13 cellular contexts compared by ENCODE assay signal in genomic region chr11:102920118-102920684, GRCh38. TPM values are rescaled to one million over a fixed set of nuclear protein-coding genes. Genes with fewer than 3 reads are reported as not detected.
DNase-seq lines count a peak whose midpoint lies in the region; ATAC-seq and TF ChIP-seq lines count a peak whose summit lies in the region.
"Had no signal": no experiment of that assay in that cellular context is flagged by ENCODE, and none has a peak within 500 bp of the region (broad histone marks: within the 10 kb centered on the region; RNA-seq: fewer than 3 reads in every experiment).

No MANE protein-coding gene starts in this region.

- H3K9me3 ChIP-seq in right atrium auricular region = no peaks in the 10 kb centered on the region
- H3K9me3 ChIP-seq in upper lobe of left lung = no peaks in the 10 kb centered on the region
- H3K9me3 ChIP-seq: prostate gland had no signal

- no peak overlapping the region for H3K4me3 ChIP-seq in right atrium auricular region
- H3K4me3 ChIP-seq in NB4 (ENCODE audit: low read depth, low read length) = no peak overlapping the region
- no peak overlapping the region for H3K4me3 ChIP-seq in upper lobe of left lung
- H3K4me3 ChIP-seq: prostate gland had no signal

- H3K36me3 ChIP-seq in right atrium auricular region (no peaks in the 10 kb centered on the region), upper lobe of left lung (no peaks in the 10 kb centered on the region)
- H3K36me3 ChIP-seq: prostate gland had no signal

- DNase-seq in Right ventricle myocardium superior = no peak
- DNase-seq in right atrium auricular region (ENCODE audit: low spot score) = no peak
- peak; percentile 38 for DNase-seq in NB4 (ENCODE audit: low read depth)
- no peak for DNase-seq in upper lobe of left lung
- no peak for DNase-seq in AG08395 (ENCODE audit: low spot score)
- DNase-seq in AG20443 (ENCODE audit: low spot score) = no peak
- no peak for DNase-seq in activated CD4-positive, alpha-beta T cell treated with anti-CD3 and anti-CD28 coated beads, Interleukin-2, amount 50 U/mL, for 1 hour
- DNase-seq: H7; NCI-H226; stimulated activated naive CD4-positive, alpha-beta T cell treated with Interleukin-2 at 50 U/mL for 16 hours had no signal

- H3K4me1 ChIP-seq in right atrium auricular region = no peaks in the 10 kb centered on the region
- H3K4me1 ChIP-seq in upper lobe of left lung = no peaks in the 10 kb centered on the region
- H3K4me1 ChIP-seq: prostate gland had no signal

- no peak for TF ChIP-seq POLR2A in NB4 (IDR thresholded peaks at IDR 0.05; ENCODE audit: extremely low read depth, insufficient read length)
- no peak for TF ChIP-seq POLR2A in upper lobe of left lung (IDR thresholded peaks at IDR 0.05)

- no peaks in the 10 kb centered on the region for H3K27me3 ChIP-seq in right atrium auricular region
- H3K27me3 ChIP-seq in upper lobe of left lung = no peaks in the 10 kb centered on the region

- intact Hi-C loops in Right ventricle myocardium superior (cut with DNase I) = no loop called here

- WGBS in upper lobe of left lung, 2 donors = 48 to 57% methylated on average over 13 of the region's 13 CpGs

- no peak for TF ChIP-seq CTCF in right atrium auricular region (IDR thresholded peaks at IDR 0.05)
- TF ChIP-seq CTCF in NB4 (IDR thresholded peaks at IDR 0.05; ENCODE audit: low read depth, low read length) = no peak
- no peak for TF ChIP-seq CTCF in upper lobe of left lung (IDR thresholded peaks at IDR 0.05)

- peak in 1 of 4 donors; percentile 16 for TF ChIP-seq EP300 in upper lobe of left lung (IDR thresholded peaks at IDR 0.05)

- ATAC-seq in Right ventricle myocardium superior (ENCODE audit: poor library complexity) (peak; percentile 52), HG02884 (IDR thresholded peaks at IDR 0.05; ENCODE audit: unreplicated experiment) (peak; percentile 79), upper lobe of left lung (ENCODE audit: low FRiP score in 2 of 2) (peak; percentile 44 to 86)

- H3K27ac ChIP-seq in right atrium auricular region (no peak overlapping the region), upper lobe of left lung (no peak overlapping the region)
- H3K27ac ChIP-seq: prostate gland, VCaP had no signal

RNA-seq across cellular contexts. Expression of gene MMP13, which starts 35.3 kb away (rescaled TPM):
- total RNA-seq in Right ventricle myocardium superior (not detected), right atrium auricular region (not detected), upper lobe of left lung (under 1 TPM in 2 of 6 donors, not detected in 4; 0.54 to 0.59 TPM)
- total RNA-seq: H7 had no signal

RNA-seq across cellular contexts. Expression of gene MMP12, which starts 45.4 kb away (rescaled TPM):
- total RNA-seq in Right ventricle myocardium superior = not detected
- total RNA-seq in right atrium auricular region = not detected
- under 1 TPM in 1 of 6 donors, not detected in 5; 0.29 TPM for total RNA-seq in upper lobe of left lung
- total RNA-seq: H7, prostate gland had no signal
